21 cellular contexts compared by ENCODE assay signal in genomic region chr5:170223349-170223748, GRCh38. TPM values are rescaled to one million over a fixed set of nuclear protein-coding genes. Genes with fewer than 3 reads are reported as not detected.
"Had no signal": no experiment of that assay in that cellular context is flagged by ENCODE, and none has a peak within 500 bp of the region (broad histone marks: within the 10 kb centered on the region; RNA-seq: fewer than 3 reads in every experiment).

No MANE protein-coding gene starts in this region.

- H3K9me3 ChIP-seq: breast epithelium had no signal

- ATAC-seq: activated CD4-positive, CD25-positive, alpha-beta regulatory T cell treated with anti-CD3 and anti-CD28 coated beads, Interleukin-2, amount 50 U/mL, for 24 hours; activated naive CD4-positive, alpha-beta T cell treated with anti-CD3 and anti-CD28 coated beads, Interleukin-2, amount 50 U/mL, for 72 hours; naive thymus-derived CD4-positive, alpha-beta T cell; stimulated activated memory B cell treated with anti-CD40 and anti-IgM and Interleukin-4, amounts not matched to agents 10 μg/mL and 1 μg/mL and 100 μg/mL, for 72 hours had no signal

- H3K27ac Mint-ChIP-seq: activated naive CD4-positive, alpha-beta T cell treated with anti-CD3 and anti-CD28 coated beads, Interleukin-2, amount 50 U/mL, for 72 hours; activated T-cell treated with anti-CD3 and anti-CD28 coated beads, Interleukin-2, amount 50 U/mL, for 24 hours; stimulated activated memory B cell treated with anti-CD40 and anti-IgM and Interleukin-4, amounts not matched to agents 10 μg/mL and 1 μg/mL and 100 μg/mL, for 72 hours; T-helper 2 cell treated with Interferon-gamma antibody and Interleukin-4, amounts not matched to agents 5 μg/mL and 100 μg/mL, for 36 hours had no signal

- H3K36me3 ChIP-seq: breast epithelium had no signal

- H3K27me3 ChIP-seq: breast epithelium had no signal

- DNase-seq: activated CD4-positive, alpha-beta T cell treated with anti-CD3 and anti-CD28 coated beads, Interleukin-2, amount 50 U/mL, for 4 hours; activated effector memory CD4-positive, alpha-beta T cell treated with Interleukin-2 at 50 U/mL for 16 hours; activated T-cell treated with anti-CD3 and anti-CD28 coated beads, Interleukin-2, amount 50 U/mL, for 24 hours; amygdala; effector CD4-positive, alpha-beta T cell; hypothalamus; kidney glomerular epithelial cell; naive thymus-derived CD4-positive, alpha-beta T cell; nucleus accumbens; right cardiac atrium; trophoblast cell had no signal

- H3K4me1 ChIP-seq: breast epithelium had no signal

- H3K27me3 Mint-ChIP-seq: activated T-cell treated with anti-CD3 and anti-CD28 coated beads, Interleukin-2, amount 50 U/mL, for 24 hours; naive thymus-derived CD4-positive, alpha-beta T cell had no signal

- H3K36me3 Mint-ChIP-seq: activated naive CD4-positive, alpha-beta T cell treated with anti-CD3 and anti-CD28 coated beads, Interleukin-2, amount 50 U/mL, for 72 hours; naive thymus-derived CD4-positive, alpha-beta T cell; stimulated activated memory B cell treated with anti-CD40 and anti-IgM and Interleukin-4, amounts not matched to agents 10 μg/mL and 1 μg/mL and 100 μg/mL, for 72 hours had no signal

- H3K4me3 Mint-ChIP-seq: activated T-cell treated with anti-CD3 and anti-CD28 coated beads, Interleukin-2, amount 50 U/mL, for 24 hours; naive thymus-derived CD4-positive, alpha-beta T cell; stimulated activated memory B cell treated with anti-CD40 and anti-IgM and Interleukin-4, amounts not matched to agents 10 μg/mL and 1 μg/mL and 100 μg/mL, for 72 hours; T-helper 2 cell treated with Interferon-gamma antibody and Interleukin-4, amounts not matched to agents 5 μg/mL and 100 μg/mL, for 36 hours had no signal

- H3K9me3 Mint-ChIP-seq: activated naive CD4-positive, alpha-beta T cell treated with anti-CD3 and anti-CD28 coated beads, Interleukin-2, amount 50 U/mL, for 72 hours; activated T-cell treated with anti-CD3 and anti-CD28 coated beads, Interleukin-2, amount 50 U/mL, for 24 hours; naive thymus-derived CD4-positive, alpha-beta T cell; stimulated activated memory B cell treated with anti-CD40 and anti-IgM and Interleukin-4, amounts not matched to agents 10 μg/mL and 1 μg/mL and 100 μg/mL, for 72 hours; T-helper 2 cell treated with Interferon-gamma antibody and Interleukin-4, amounts not matched to agents 5 μg/mL and 100 μg/mL, for 36 hours had no signal

- H3K4me2 ChIP-seq: smooth muscle cell had no signal

- H3K4me3 ChIP-seq: breast epithelium, lung, smooth muscle cell had no signal

RNA-seq across cellular contexts. Expression of gene C5orf58, which starts 9.4 kb away (rescaled TPM):
- total RNA-seq: activated naive CD4-positive, alpha-beta T cell treated with anti-CD3 and anti-CD28 coated beads, Interleukin-2, amount 50 U/mL, for 72 hours; glomerular endothelial cell; lung; mononuclear cell; naive thymus-derived CD4-positive, alpha-beta T cell; posterior vena cava; smooth muscle cell had no signal
